In the genomic region with DNA sequence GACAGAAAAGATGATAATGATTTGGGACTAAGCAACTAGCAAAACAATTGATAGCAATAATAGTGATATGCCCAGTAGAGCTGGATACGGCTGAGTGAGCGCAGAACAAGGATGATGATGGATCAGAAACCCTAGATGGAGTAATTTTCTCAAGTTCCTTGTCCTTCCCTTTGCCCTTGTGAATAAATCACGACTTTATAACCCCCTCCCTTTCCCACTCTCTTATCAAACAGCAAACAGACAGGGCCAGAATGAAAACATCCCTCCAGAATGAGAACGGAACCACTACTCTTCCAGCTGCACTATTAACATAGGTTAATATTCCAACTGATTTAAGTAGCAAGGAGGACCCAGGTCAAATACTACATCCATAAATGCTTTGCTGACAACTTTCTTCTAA, we compare ENCODE assay signal across 8 cellular contexts. TPM values are rescaled to one million over a fixed set of nuclear protein-coding genes. Genes with fewer than 3 reads are reported as not detected.
DNase-seq lines count a peak whose midpoint lies in the region; ATAC-seq and TF ChIP-seq lines count a peak whose summit lies in the region.

No MANE protein-coding gene starts in this region.

- TF ChIP-seq CTCF in OCI-LY7 (conservative IDR thresholded peaks at IDR 0.05; ENCODE audit: low read length): no peak

- no peak overlapping the region for H3K9ac ChIP-seq in skeletal muscle tissue (ENCODE audit: low read depth in 1 of 3, low read length in 3 of 3)

- CTCF ChIA-PET in activated CD8-positive, alpha-beta memory T cell treated with anti-CD3 and anti-CD28 coated beads, Interleukin-2, amount 10 ng/mL, durations not matched to agents 7 days and 5 days (lab: Charles Lee): interaction anchor here (1.0 to 2.2 kb wide), 6 partner anchors 14 to 68 kb away, joined by 3 to 10 read pairs (median 4); a partner anchor contains a TSS
- CTCF ChIA-PET in OCI-LY7 (lab: Charles Lee; ENCODE audit: unreplicated experiment): no interaction called here

- H3K4me3 ChIP-seq in OCI-LY7 (ENCODE audit: low read depth, low read length, poor library complexity, severe bottlenecking) (peak overlapping the region; percentile 92), skeletal muscle tissue (ENCODE audit: low read length in 3 of 3) (peak overlapping the region in 2 of 3 donors; percentile 91 to 92)

- no peak overlapping the region for H2AFZ ChIP-seq in OCI-LY7 (ENCODE audit: low read length)

- ATAC-seq in activated CD8-positive, alpha-beta memory T cell treated with anti-CD3 and anti-CD28 coated beads, Interleukin-2, amount 10 ng/mL, durations not matched to agents 7 days and 5 days: no peak
- ATAC-seq in effector memory CD8-positive, alpha-beta T cell (replicated peaks): no peak
- ATAC-seq in HG03565 (IDR thresholded peaks at IDR 0.05; ENCODE audit: unreplicated experiment) (no peak), HG02973 (IDR thresholded peaks at IDR 0.05; ENCODE audit: unreplicated experiment) (no peak)

- H3K36me3 ChIP-seq in OCI-LY7 (ENCODE audit: insufficient read depth, low read length) (peaks cover 30% of the 10 kb centered on the region), skeletal muscle tissue (ENCODE audit: control insufficient read depth in 3 of 3, insufficient read depth in 3 of 3, low read length in 3 of 3) (no peaks in the 10 kb centered on the region)

- H3K9me3 Mint-ChIP-seq in activated CD8-positive, alpha-beta memory T cell treated with anti-CD3 and anti-CD28 coated beads, Interleukin-2, amount 10 ng/mL, durations not matched to agents 7 days and 5 days (ENCODE audit: low read depth): no peaks in the 10 kb centered on the region
- no peaks in the 10 kb centered on the region for H3K9me3 Mint-ChIP-seq in effector memory CD8-positive, alpha-beta T cell

- POLR2A ChIA-PET in OCI-LY7 (lab: Charles Lee): interaction anchor here (1.2 to 8.4 kb wide), 8 partner anchors 9 to 753 kb away, joined by 4 to 99 read pairs (median 7); a partner anchor contains a TSS

- peak overlapping the region; percentile 89 for H3K27ac Mint-ChIP-seq in activated CD8-positive, alpha-beta memory T cell treated with anti-CD3 and anti-CD28 coated beads, Interleukin-2, amount 10 ng/mL, durations not matched to agents 7 days and 5 days
- peak overlapping the region; percentile 72 to 92 for H3K27ac Mint-ChIP-seq in effector memory CD8-positive, alpha-beta T cell

- no peaks in the 10 kb centered on the region for H3K9me2 ChIP-seq in OCI-LY7 (ENCODE audit: insufficient read depth, low read length)

- BruUV-seq in OCI-LY7 (replicated peaks; lab: Mats Ljungman, UMichigan): no TSS peak

- H3K27me3 ChIP-seq in skeletal muscle tissue (ENCODE audit: control insufficient read depth in 3 of 3, insufficient read depth in 3 of 3, low read length in 3 of 3): no peaks in the 10 kb centered on the region

- peaks cover 22% of the 10 kb centered on the region; the same call in 1 of the 2 replicates for H3K9me3 ChIP-seq in OCI-LY7 (ENCODE audit: low read length)
- H3K9me3 ChIP-seq in skeletal muscle tissue (ENCODE audit: control insufficient read depth in 3 of 3, low read length in 3 of 3): no peaks in the 10 kb centered on the region

- no peak for DNase-seq in activated CD8-positive, alpha-beta memory T cell treated with anti-CD3 and anti-CD28 coated beads, Interleukin-2, amount 10 ng/mL, durations not matched to agents 7 days and 5 days
- DNase-seq in activated CD8-positive, alpha-beta memory T cell treated with anti-CD3 and anti-CD28 coated beads, Interleukin-2, amount 50 U/mL, for 48 hours: no peak
- no peak for DNase-seq in OCI-LY7 (ENCODE audit: low spot score)
- DNase-seq in effector memory CD8-positive, alpha-beta T cell: no peak
- no peak for DNase-seq in HCEC 1CT

- peak overlapping the region; percentile 97 for H3K4me2 ChIP-seq in OCI-LY7 (ENCODE audit: low read length)

- H3K27me3 Mint-ChIP-seq in activated CD8-positive, alpha-beta memory T cell treated with anti-CD3 and anti-CD28 coated beads, Interleukin-2, amount 10 ng/mL, durations not matched to agents 7 days and 5 days: no peaks in the 10 kb centered on the region
- H3K27me3 Mint-ChIP-seq in effector memory CD8-positive, alpha-beta T cell: no peaks in the 10 kb centered on the region

- H3K4me1 ChIP-seq in OCI-LY7 (ENCODE audit: insufficient read depth, low read length, poor library complexity, severe bottlenecking) (peaks cover 9% of the 10 kb centered on the region), skeletal muscle tissue (ENCODE audit: control insufficient read depth in 3 of 3, insufficient read depth in 3 of 3, low read length in 3 of 3) (peaks cover 14 to 20% (median 15%) of the 10 kb centered on the region in 3 donors)

- H3K4me1 Mint-ChIP-seq in activated CD8-positive, alpha-beta memory T cell treated with anti-CD3 and anti-CD28 coated beads, Interleukin-2, amount 10 ng/mL, durations not matched to agents 7 days and 5 days: peaks cover 81% of the 10 kb centered on the region
- H3K4me1 Mint-ChIP-seq in effector memory CD8-positive, alpha-beta T cell (ENCODE audit: low read depth in 2 of 2): peaks cover 21 to 47% of the 10 kb centered on the region in 2 donors

- peaks cover 37% of the 10 kb centered on the region for H3K36me3 Mint-ChIP-seq in activated CD8-positive, alpha-beta memory T cell treated with anti-CD3 and anti-CD28 coated beads, Interleukin-2, amount 10 ng/mL, durations not matched to agents 7 days and 5 days
- peaks cover 54% of the 10 kb centered on the region for H3K36me3 Mint-ChIP-seq in effector memory CD8-positive, alpha-beta T cell (ENCODE audit: insufficient read depth)

- H3K27ac ChIP-seq in OCI-LY7 (ENCODE audit: low read depth, low read length, poor library complexity, severe bottlenecking) (no peak overlapping the region), skeletal muscle tissue (ENCODE audit: low read depth, low read length) (no peak overlapping the region)

- intact Hi-C loops in OCI-LY7 (cut with micrococcal nuclease; ENCODE audit: unreplicated experiment): no loop called here

- H3K4me3 Mint-ChIP-seq in activated CD8-positive, alpha-beta memory T cell treated with anti-CD3 and anti-CD28 coated beads, Interleukin-2, amount 10 ng/mL, durations not matched to agents 7 days and 5 days: peak overlapping the region; percentile 97
- peak overlapping the region; percentile 92 to 98 for H3K4me3 Mint-ChIP-seq in effector memory CD8-positive, alpha-beta T cell

- H3K79me2 ChIP-seq in OCI-LY7 (ENCODE audit: insufficient read depth, low read depth, low read length): peaks cover 34% of the 10 kb centered on the region; the same call in 1 of the 2 replicates

- no peaks in the 10 kb centered on the region for H4K20me1 ChIP-seq in OCI-LY7 (ENCODE audit: insufficient read depth, low read length)

RNA-seq across cellular contexts. Expression of a gene that starts 1.3 kb away (rescaled TPM):
- total RNA-seq in activated CD8-positive, alpha-beta memory T cell treated with anti-CD3 and anti-CD28 coated beads, Interleukin-2, amount 10 ng/mL, durations not matched to agents 7 days and 5 days: 10 to 100 TPM; 31.8 to 35.8 TPM
- total RNA-seq in OCI-LY7 (2014; rRNA removed; shearing (Covaris generic)): 9.3 and 10.4 TPM in 2 replicates
- 26.6 and 32.9 TPM in 2 replicates for total RNA-seq in OCI-LY7 (2022)
- total RNA-seq in skeletal muscle tissue: 0.52 TPM

RNA-seq across cellular contexts. Expression of a gene that starts 38.3 kb away (rescaled TPM):
- 100 to 1,000 TPM; 127 to 179 TPM for total RNA-seq in activated CD8-positive, alpha-beta memory T cell treated with anti-CD3 and anti-CD28 coated beads, Interleukin-2, amount 10 ng/mL, durations not matched to agents 7 days and 5 days
- total RNA-seq in OCI-LY7 (2014; rRNA removed; shearing (Covaris generic)): 130 and 228 TPM in 2 replicates
- total RNA-seq in OCI-LY7 (2022) (186 and 189 TPM in 2 replicates), skeletal muscle tissue (87.2 TPM)
